17 cellular contexts compared by ENCODE assay signal in the genomic region with DNA sequence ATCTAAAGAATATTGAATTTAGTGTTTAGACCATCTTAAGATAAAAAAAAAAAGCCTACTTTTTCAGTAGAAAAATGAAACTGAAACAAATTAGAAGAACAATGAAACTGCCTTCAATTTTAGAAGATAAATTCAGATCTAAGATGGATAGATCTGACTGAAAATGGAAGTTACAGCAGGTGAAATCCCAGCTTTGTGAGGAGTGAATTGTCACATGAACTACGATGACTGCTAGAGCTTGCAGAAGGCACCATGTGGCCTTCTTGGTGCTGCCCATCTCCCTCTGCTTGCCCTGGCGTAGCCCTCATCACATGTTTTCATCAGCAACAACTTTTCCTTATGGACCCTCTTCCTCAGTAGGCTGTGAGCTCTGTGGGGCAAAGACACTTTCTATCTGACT. TPM values are rescaled to one million over a fixed set of nuclear protein-coding genes. Genes with fewer than 3 reads are reported as not detected.
DNase-seq lines count a peak whose midpoint lies in the region; ATAC-seq, FAIRE-seq and TF ChIP-seq lines count a peak whose summit lies in the region.
"Had no signal": no experiment of that assay in that cellular context is flagged by ENCODE, and none has a peak within 500 bp of the region (broad histone marks: within the 10 kb centered on the region; RNA-seq: fewer than 3 reads in every experiment).

No MANE protein-coding gene starts in this region.

- no peaks in the 10 kb centered on the region for H3K9me3 Mint-ChIP-seq in activated T-cell treated with anti-CD3 and anti-CD28 coated beads, Interleukin-2, amount 50 U/mL, for 24 hours

- H3K23ac ChIP-seq in H1 (ENCODE audit: insufficient read length), result no peak overlapping the region

- TF ChIP-seq POLR2A in H1 (IDR thresholded peaks at IDR 0.05; ENCODE audit: control extremely low read depth in 1 of 2, low read depth in 2 of 2, low read length in 2 of 2) (no peak), sigmoid colon (IDR thresholded peaks at IDR 0.05) (no peak)

- POLR2A ChIA-PET in H1 (lab: Charles Lee; ENCODE audit: partially characterized antibody), result interaction anchor here (0.7 kb wide), 1 partner anchor 159 kb away, joined by 3 read pairs; no protein-coding TSS in a partner anchor

- H3K27ac Mint-ChIP-seq in activated T-cell treated with anti-CD3 and anti-CD28 coated beads, Interleukin-2, amount 50 U/mL, for 24 hours, result peak overlapping the region; percentile 35

- H3K36me3 Mint-ChIP-seq in activated T-cell treated with anti-CD3 and anti-CD28 coated beads, Interleukin-2, amount 50 U/mL, for 24 hours (ENCODE audit: low read depth), result no peaks in the 10 kb centered on the region

- H3K4me1 Mint-ChIP-seq in activated T-cell treated with anti-CD3 and anti-CD28 coated beads, Interleukin-2, amount 50 U/mL, for 24 hours (ENCODE audit: low read depth), result peaks cover 32% of the 10 kb centered on the region

- DNase-seq in activated T-cell treated with anti-CD3 and anti-CD28 coated beads, Interleukin-2, amount 50 U/mL, for 24 hours, result peak; percentile 31
- DNase-seq in activated T-cell treated with anti-CD3 and anti-CD28 coated beads, Interleukin-2, amount 50 U/mL, for 1 hour, result no peak
- DNase-seq in H1 (ENCODE audit: low read depth in 1 of 2, low spot score in 2 of 2) (no peak), NCI-H1694 treated with DMSO at 0.1 percent for 48 hours (lab: John Stamatoyannopoulos, UW) (no peak), sigmoid colon (no peak)
- DNase-seq: activated CD4-positive, alpha-beta T cell treated with anti-CD3 and anti-CD28 coated beads, Interleukin-2, amount 50 U/mL, for 4 hours; colonic mucosa; H7; NCI-H1105; PC-3 had no signal

- no peak overlapping the region for H3K4ac ChIP-seq in H1 (replicated peaks; ENCODE audit: insufficient read length, low read depth, low read length)

- no peak overlapping the region for H2BK120ac ChIP-seq in H1 (replicated peaks; ENCODE audit: low read depth, low read length)

- H3K79me1 ChIP-seq in H1 (ENCODE audit: low read depth, low read length), result no peaks in the 10 kb centered on the region

- H3K4me3 ChIP-seq in H1 (ENCODE audit: extremely low read depth in 1 of 4, insufficient read depth in 2 of 4, low read depth in 3 of 4, low read length in 4 of 4), result no peak overlapping the region
- H3K4me3 ChIP-seq in sigmoid colon, result no peak overlapping the region
- H3K4me3 ChIP-seq: colonic mucosa, tibial nerve had no signal

- CTCF ChIA-PET in H1 (lab: Charles Lee; ENCODE audit: partially characterized antibody), result interaction anchor here (0.7 kb wide), 1 partner anchor 233 kb away, joined by 3 read pairs; no protein-coding TSS in a partner anchor

- H2BK15ac ChIP-seq in H1 (ENCODE audit: low read length), result no peak overlapping the region

- H3K14ac ChIP-seq in H1 (ENCODE audit: insufficient read length), result no peak overlapping the region

- no peaks in the 10 kb centered on the region for H3K79me2 ChIP-seq in H1 (ENCODE audit: control insufficient read depth in 1 of 2, insufficient read depth in 2 of 2, low read length in 2 of 2)

- 0 out of 2 replicates have a peak overlapping the region, but pooled peaks have one; percentile 53 for H2AK5ac ChIP-seq in H1 (ENCODE audit: low read depth, low read length)

- TF ChIP-seq EP300 in H1 (IDR thresholded peaks at IDR 0.05; ENCODE audit: borderline replicate concordance in 1 of 2, low read depth in 2 of 2, low read length in 2 of 2) (no peak), sigmoid colon (IDR thresholded peaks at IDR 0.05) (no peak)

- ATAC-seq in GM19463 (IDR thresholded peaks at IDR 0.05; ENCODE audit: unreplicated experiment) (peak; percentile 63), HG03457 (IDR thresholded peaks at IDR 0.05; ENCODE audit: unreplicated experiment) (peak; percentile 68), HG03571 (IDR thresholded peaks at IDR 0.05; ENCODE audit: unreplicated experiment) (no peak)
- ATAC-seq: esophagus mucosa, PC-3 had no signal

- H2AFZ ChIP-seq in H1 (ENCODE audit: low read length), result peak overlapping the region; percentile 76; the same call in 1 of the 2 replicates

- no peak overlapping the region for H3K18ac ChIP-seq in H1 (ENCODE audit: extremely low read depth, low read length)

- H3K9me3 ChIP-seq in H1 (ENCODE audit: insufficient read depth in 2 of 2, low read depth in 1 of 2, low read length in 1 of 2), result no peaks in the 10 kb centered on the region
- H3K9me3 ChIP-seq in sigmoid colon, result no peaks in the 10 kb centered on the region
- H3K9me3 ChIP-seq: colonic mucosa, tibial nerve had no signal

- intact Hi-C loops in sigmoid colon (cut with DNase I), result no loop called here

- H4K91ac ChIP-seq in H1 (replicated peaks; ENCODE audit: insufficient read length, low read length), result no peak overlapping the region

- H3K4me3 Mint-ChIP-seq in activated T-cell treated with anti-CD3 and anti-CD28 coated beads, Interleukin-2, amount 50 U/mL, for 24 hours, result peak overlapping the region; percentile 4

- no peak overlapping the region for H2BK12ac ChIP-seq in H1 (ENCODE audit: low read depth, low read length)

- no peak overlapping the region for H3K4me2 ChIP-seq in H1 (ENCODE audit: insufficient read depth in 1 of 2, low read depth in 2 of 2, low read length in 2 of 2)

- no peak overlapping the region for H4K8ac ChIP-seq in H1 (ENCODE audit: extremely low read depth, insufficient read depth, low read length)

- WGBS in H1 (ENCODE audit: extremely low coverage in 1 of 2, insufficient coverage in 1 of 2, insufficient read length in 1 of 2, insufficient replicate concordance in 2 of 2, low coverage in 1 of 2, low lambda C conversion rate in 2 of 2, missing lambda C conversion rate in 1 of 2), 2 experiments, result 81% methylated on average over 1 of the region's 2 CpGs; no CpG with 5 or more reads in 1 of the 2 experiments
- 31 to 73% methylated on average over 2 of the region's 2 CpGs for WGBS in sigmoid colon, 2 donors

- H4K5ac ChIP-seq in H1 (ENCODE audit: insufficient read length, low read depth, low read length), result no peak overlapping the region

- no peak overlapping the region for H3K56ac ChIP-seq in H1 (replicated peaks; ENCODE audit: insufficient read length, low read depth, low read length)

- H3K4me1 ChIP-seq in H1 (replicated peaks in 1 of 4; ENCODE audit: control insufficient read depth in 3 of 4, insufficient read depth in 4 of 4, low read length in 3 of 4) (no peaks in the 10 kb centered on the region), sigmoid colon (no peaks in the 10 kb centered on the region)
- H3K4me1 ChIP-seq: colonic mucosa, tibial nerve had no signal

- H3K23me2 ChIP-seq in H1 (ENCODE audit: low read depth, low read length), result no peaks in the 10 kb centered on the region; the same call in 1 of the 2 replicates

- no peaks in the 10 kb centered on the region for H3K27me3 Mint-ChIP-seq in activated T-cell treated with anti-CD3 and anti-CD28 coated beads, Interleukin-2, amount 50 U/mL, for 24 hours

- H3K27me3 ChIP-seq in H1 (replicated peaks in 1 of 4; ENCODE audit: control insufficient read depth in 3 of 4, extremely low read depth in 1 of 4, insufficient read depth in 3 of 4, low read length in 3 of 4), result no peaks in the 10 kb centered on the region
- no peaks in the 10 kb centered on the region for H3K27me3 ChIP-seq in sigmoid colon
- H3K27me3 ChIP-seq: colonic mucosa, tibial nerve had no signal

- no peak overlapping the region for H3K9ac ChIP-seq in H1 (replicated peaks in 1 of 4; ENCODE audit: extremely low read depth in 1 of 4, low read depth in 3 of 4, low read length in 3 of 4)

- no peak overlapping the region for H2BK5ac ChIP-seq in H1 (ENCODE audit: low read depth, low read length)

- H3K36me3 ChIP-seq in H1 (ENCODE audit: control insufficient read depth in 2 of 4, insufficient read depth in 4 of 4, low read length in 3 of 4) (no peaks in the 10 kb centered on the region), sigmoid colon (no peaks in the 10 kb centered on the region)
- H3K36me3 ChIP-seq: colonic mucosa, tibial nerve had no signal

- TF ChIP-seq CTCF in H1 (IDR thresholded peaks at IDR 0.05; ENCODE audit: control extremely low read depth in 1 of 3, insufficient read depth in 1 of 3, low read depth in 1 of 3, low read length in 3 of 3) (no peak), sigmoid colon (IDR thresholded peaks at IDR 0.05) (no peak)

- H3K27ac ChIP-seq in H1 (ENCODE audit: low read depth, low read length), result no peak overlapping the region
- no peak overlapping the region for H3K27ac ChIP-seq in sigmoid colon
- H3K27ac ChIP-seq: colonic mucosa, tibial nerve had no signal

- no peaks in the 10 kb centered on the region for H4K20me1 ChIP-seq in H1 (replicated peaks in 1 of 2; ENCODE audit: control insufficient read depth in 1 of 2, insufficient read depth in 2 of 2, low read length in 2 of 2)

- TF ChIP-seq RAD21 in H1 (IDR thresholded peaks at IDR 0.05 in 1 of 2, conservative IDR thresholded peaks at IDR 0.05 in 1 of 2; ENCODE audit: low read depth in 2 of 2, low read length in 2 of 2), result no peak

- H2BK20ac ChIP-seq in H1 (ENCODE audit: low read length), result 0 out of 2 replicates have a peak overlapping the region, but pooled peaks have one; percentile 21

- no peak for FAIRE-seq in H1 (lab: Jason Lieb, UNC)

TF ChIP-seq in H1, 55 proteins besides CTCF, POLR2A, EP300 and RAD21:
- no peak for TF ChIP-seq ASH2L (IDR thresholded peaks at IDR 0.05; ENCODE audit: low read length)
- no peak for TF ChIP-seq GTF2F1 (IDR thresholded peaks at IDR 0.05; ENCODE audit: borderline replicate concordance, low read depth, low read length)
- TF ChIP-seq TAF1 (IDR thresholded peaks at IDR 0.05; ENCODE audit: low read depth, low read length), result no peak

RNA-seq across cellular contexts. Expression of a gene that starts 51.4 kb away (rescaled TPM):
- not detected in 2 replicates for total RNA-seq in H1 (2021; fragmentation: NEBNext Ultra II Directional; extraction: Animal tissue kit (Norgen Biotek cat#: 25700))
- polyA plus RNA-seq in H1 (2011; rRNA removed) (not detected in 2 replicates), sigmoid colon (1 to 10 TPM; 1.2 to 3.1 (median 2.1) TPM)
- not detected for polyA plus RNA-seq in H1 (2011; cell fraction: cytosol; rRNA removed)
- polyA plus RNA-seq in H1 (2011; cell fraction: nucleus; rRNA removed), result not detected
- polyA plus RNA-seq in H1 (2012, experiment 1 of 2), result not detected in 4 replicates
- polyA plus RNA-seq in H1 (2012, experiment 2 of 2), result not detected
- not detected for polyA plus RNA-seq in H1 (2013, experiment 1 of 2)
- polyA plus RNA-seq in H1 (2013, experiment 2 of 2), result 0.09 TPM
- not detected in 2 replicates for polyA minus RNA-seq in H1 (2011; rRNA and poly(A)+ RNA removed)
- polyA minus RNA-seq in H1 (2011; cell fraction: cytosol; rRNA and poly(A)+ RNA removed), result not detected
- not detected for polyA minus RNA-seq in H1 (2011; cell fraction: nucleus; rRNA and poly(A)+ RNA removed)
- 10 to 100 TPM in 1 of 4 donors, 1 to 10 TPM in 3; 5.3 to 14.7 (median 6.9) TPM for total RNA-seq in sigmoid colon
- total RNA-seq: H7, myocyte, NCI-H460, PC-3 had no signal
